8 cellular contexts compared by ENCODE assay signal in the genomic region with DNA sequence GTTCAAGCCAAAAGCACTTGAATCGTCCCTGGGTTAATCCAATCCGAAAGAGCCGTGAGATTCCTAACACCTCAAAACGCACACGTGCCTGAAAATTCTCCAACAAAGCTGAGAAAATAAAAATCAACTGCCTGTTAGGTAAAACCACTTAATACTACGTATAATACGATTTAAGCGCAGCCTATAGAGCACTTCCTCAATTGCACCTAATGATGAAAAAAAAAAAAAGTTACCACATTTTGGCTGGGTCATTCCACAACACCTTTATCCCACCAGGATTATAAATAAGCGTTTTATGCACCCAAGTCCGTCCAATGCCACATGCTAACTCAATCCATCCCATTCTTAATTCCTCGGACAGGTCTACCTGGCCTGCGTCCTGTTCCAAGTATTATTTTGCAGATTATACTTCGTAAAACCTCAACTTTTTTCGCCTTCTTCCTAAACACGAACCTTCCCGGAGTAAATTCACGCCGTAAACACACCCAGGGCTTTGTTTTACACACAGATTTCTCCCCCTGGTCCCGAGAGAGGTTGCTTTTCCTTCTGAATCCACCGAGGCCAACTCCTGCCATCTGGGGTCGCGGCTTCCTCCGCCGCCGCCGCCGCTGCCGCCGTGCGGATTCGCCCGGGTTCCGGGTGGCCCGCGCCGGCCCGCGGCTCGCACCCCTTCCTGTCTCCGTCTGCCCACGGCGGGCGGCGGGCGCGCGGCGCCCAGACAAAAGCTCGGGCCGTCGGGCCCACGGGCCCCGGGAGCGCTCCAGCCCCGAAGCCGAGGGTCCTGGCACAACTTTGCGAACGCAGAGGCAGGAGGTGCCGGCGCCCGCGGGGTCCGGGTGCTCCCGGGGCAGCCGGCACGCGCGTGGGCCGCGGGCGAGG.
A peak's percentile ranks its signal among the peaks of the same experiment; 100 is the strongest.
DNase-seq lines count a peak whose midpoint lies in the region; ATAC-seq and TF ChIP-seq lines count a peak whose summit lies in the region.

No MANE protein-coding gene starts in this region.

- H3K27me3 ChIP-seq in gastroesophageal sphincter, result no peaks in the 10 kb centered on the region

- peak overlapping the region in 3 of 4 donors; percentile 87 to 89 (median 88) for H3K27ac ChIP-seq in gastroesophageal sphincter

- TF ChIP-seq CTCF in gastroesophageal sphincter (IDR thresholded peaks at IDR 0.05), result no peak

- H3K36me3 ChIP-seq in gastroesophageal sphincter, result no peaks in the 10 kb centered on the region

- peak; percentile 11 for DNase-seq in DMS79 treated with DMSO at 0.1 percent for 48 hours (lab: John Stamatoyannopoulos, UW)
- no peak for DNase-seq in DMS79 (lab: John Stamatoyannopoulos, UW)
- peak; percentile 36 to 50 for DNase-seq in NOMO-1 (lab: John Stamatoyannopoulos, UW; ENCODE audit: unreplicated experiment in 2 of 2)
- DNase-seq in activated T-helper 1 cell treated with Interleukin-2 at 50 U/mL for 16 hours (ENCODE audit: low read depth), result peak; percentile 43
- no peak for DNase-seq in skeletal muscle cell (ENCODE audit: low read depth)
- no peak for DNase-seq in foreskin melanocyte

- no peak for TF ChIP-seq EP300 in gastroesophageal sphincter (IDR thresholded peaks at IDR 0.05)

- H3K9me3 ChIP-seq in gastroesophageal sphincter, result no peaks in the 10 kb centered on the region

- 43 to 47% methylated on average over 17 to 19 of the region's 71 CpGs for WGBS in gastroesophageal sphincter (ENCODE audit: low coverage in 1 of 2), 2 donors

- peak; percentile 17 for ATAC-seq in HG02763 (IDR thresholded peaks at IDR 0.05; ENCODE audit: unreplicated experiment)
- no peak for ATAC-seq in gastroesophageal sphincter

- H3K4me3 ChIP-seq in gastroesophageal sphincter (peak overlapping the region; percentile 41 to 66), skeletal muscle cell (ENCODE audit: low read depth, low read length) (peak overlapping the region; percentile 49)

- no peak for TF ChIP-seq POLR2A in gastroesophageal sphincter (IDR thresholded peaks at IDR 0.05)

- peaks cover 0 to 28% (median 11%) of the 10 kb centered on the region in 3 donors for H3K4me1 ChIP-seq in gastroesophageal sphincter

Comparison
In these comparisons a context has a peak if more than half of its experiments do, and no peak if none do; other contexts are left out.
1. DNase-seq: peak in DMS79 treated with DMSO at 0.1 percent for 48 hours (single experiment), NOMO-1 (2 of 2) and activated T-helper 1 cell treated with Interleukin-2 at 50 U/mL for 16 hours (single experiment); none in DMS79 (single experiment), skeletal muscle cell (single experiment) and foreskin melanocyte (single experiment).